Comparison of ENCODE assay signal across 11 cellular contexts in genomic region chr1:156845055-156845952, GRCh38. TPM values are rescaled to one million over a fixed set of nuclear protein-coding genes. Genes with fewer than 3 reads are reported as not detected.
DNase-seq lines count a peak whose midpoint lies in the region; ATAC-seq and TF ChIP-seq lines count a peak whose summit lies in the region.
"Had no signal": no experiment of that assay in that cellular context is flagged by ENCODE, and none has a peak within 500 bp of the region (broad histone marks: within the 10 kb centered on the region; RNA-seq: fewer than 3 reads in every experiment).

No MANE protein-coding gene starts in this region.

- TF ChIP-seq CTCF in GM13976 (IDR thresholded peaks at IDR 0.05; ENCODE audit: borderline replicate concordance, control extremely low read depth, extremely low read depth, insufficient read depth, missing control alignments) (no peak), choroid plexus epithelial cell (conservative IDR thresholded peaks at IDR 0.05; ENCODE audit: low read depth, low read length) (peak; percentile 20), nephron progenitor cell (IDR thresholded peaks at IDR 0.05) (no peak), upper lobe of right lung (IDR thresholded peaks at IDR 0.05) (no peak)

- H3K4me1 Mint-ChIP-seq in nephron progenitor cell: peaks cover 42% of the 10 kb centered on the region

- DNase-seq in GM13976 (ENCODE audit: low spot score): peak; percentile 42
- DNase-seq in activated CD4-positive, alpha-beta T cell treated with anti-CD3 and anti-CD28 coated beads for 48 hours: peak; percentile 40
- DNase-seq in choroid plexus epithelial cell (ENCODE audit: low read depth): no peak
- peak; percentile 54 for DNase-seq in nephron progenitor cell
- DNase-seq in upper lobe of right lung: no peak
- no peak for DNase-seq in NCI-H1417 treated with DMSO at 0.1 percent for 48 hours (lab: John Stamatoyannopoulos, UW)
- DNase-seq: left cardiac atrium had no signal

- ATAC-seq in HG03196 (IDR thresholded peaks at IDR 0.05; ENCODE audit: unreplicated experiment) (no peak), HG02588 (IDR thresholded peaks at IDR 0.05; ENCODE audit: unreplicated experiment) (no peak), upper lobe of right lung (no peak)

- peaks cover 100% of the 10 kb centered on the region for H3K27me3 Mint-ChIP-seq in nephron progenitor cell (ENCODE audit: low read depth, poor library complexity)

- H3K36me3 Mint-ChIP-seq in nephron progenitor cell (ENCODE audit: low read depth): no peaks in the 10 kb centered on the region

- no peaks in the 10 kb centered on the region for H3K9me3 Mint-ChIP-seq in nephron progenitor cell

- intact Hi-C loops in upper lobe of right lung (cut with DNase I): no loop called here

- no peak overlapping the region for H3K27ac ChIP-seq in upper lobe of right lung

- H3K4me3 ChIP-seq in choroid plexus epithelial cell (ENCODE audit: low read depth, low read length) (no peak overlapping the region), upper lobe of right lung (no peak overlapping the region)

- no peaks in the 10 kb centered on the region for H3K9me3 ChIP-seq in upper lobe of right lung

- peak overlapping the region; percentile 67 for H3K4me3 Mint-ChIP-seq in nephron progenitor cell

- H3K4me1 ChIP-seq in upper lobe of right lung: no peaks in the 10 kb centered on the region

- in situ Hi-C loops in GM13976 (cut with MboI; ENCODE audit: low sequenced_read_pairs, unreplicated experiment): no loop called here

- H3K36me3 ChIP-seq in upper lobe of right lung: no peaks in the 10 kb centered on the region

- H3K27ac Mint-ChIP-seq in nephron progenitor cell: no peak overlapping the region

- peaks cover 79% of the 10 kb centered on the region for H3K27me3 ChIP-seq in upper lobe of right lung

RNA-seq across cellular contexts. Expression of gene INSRR, which starts 13.6 kb away (rescaled TPM):
- total RNA-seq in upper lobe of right lung: not detected
- total RNA-seq: OCI-LY7 had no signal

RNA-seq across cellular contexts. Expression of gene NTRK1, which starts 15.4 kb away (rescaled TPM):
- 1.2 TPM for total RNA-seq in upper lobe of right lung
- total RNA-seq: OCI-LY7 had no signal

RNA-seq across cellular contexts. Expression of gene SH2D2A, which starts 28.7 kb away (rescaled TPM):
- 3.8 TPM for total RNA-seq in upper lobe of right lung
- total RNA-seq: skeletal muscle tissue had no signal

RNA-seq across cellular contexts. Expression of gene PEAR1, which starts 48.2 kb away (rescaled TPM):
- total RNA-seq in upper lobe of right lung: 17.9 TPM
- total RNA-seq: OCI-LY7 had no signal

Comparison
In these comparisons a context has a peak if more than half of its experiments do, and no peak if none do; other contexts are left out.
1. DNase-seq: peak in GM13976 (single experiment), activated CD4-positive, alpha-beta T cell treated with anti-CD3 and anti-CD28 coated beads for 48 hours (single experiment) and nephron progenitor cell (single experiment); none in choroid plexus epithelial cell (single experiment), upper lobe of right lung (single experiment) and NCI-H1417 treated with DMSO at 0.1 percent for 48 hours (single experiment).